In the genomic region with DNA sequence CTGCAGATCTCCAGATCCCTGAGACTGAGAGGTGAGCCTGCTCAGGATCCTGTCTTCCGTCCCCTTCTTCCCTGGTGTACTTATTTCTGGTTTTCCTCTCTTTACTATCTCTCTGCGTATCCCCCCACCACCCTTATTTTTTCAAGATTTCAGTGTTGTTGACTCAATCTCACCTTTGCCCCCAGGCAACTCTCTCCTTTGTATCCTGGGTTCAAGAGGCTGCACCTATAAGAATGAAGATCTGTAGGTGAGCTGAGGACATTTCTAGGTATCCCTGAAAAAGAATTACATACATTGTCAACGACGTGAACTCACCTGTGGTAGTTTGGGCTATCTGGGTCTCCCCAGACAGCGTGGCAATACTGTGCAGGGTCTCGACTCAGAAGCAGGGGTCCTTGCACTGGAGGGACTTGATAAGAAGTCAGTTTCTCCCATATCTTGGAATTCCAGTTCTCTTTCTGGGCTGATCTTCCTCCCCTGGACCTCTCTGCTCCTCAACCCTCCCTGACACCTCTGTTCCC, we compare ENCODE assay signal across 21 cellular contexts. TPM values are rescaled to one million over a fixed set of nuclear protein-coding genes. Genes with fewer than 3 reads are reported as not detected.
"Had no signal": no experiment of that assay in that cellular context is flagged by ENCODE, and none has a peak within 500 bp of the region (broad histone marks: within the 10 kb centered on the region; RNA-seq: fewer than 3 reads in every experiment).

No MANE protein-coding gene starts in this region.

- H3K4me3 ChIP-seq: adrenal gland, cardiac muscle cell, stomach had no signal

- DNase-seq: activated CD4-positive, alpha-beta T cell treated with anti-CD3 and anti-CD28 coated beads for 48 hours; activated CD8-positive, alpha-beta T cell treated with anti-CD3 and anti-CD28 coated beads for 36 hours; activated effector memory CD4-positive, alpha-beta T cell treated with Interleukin-2 at 50 U/mL for 16 hours; activated naive CD4-positive, alpha-beta T cell treated with anti-CD3 and anti-CD28 coated beads, Interleukin-2, amount 50 U/mL, for 16 hours; activated T-cell treated with anti-CD3 and anti-CD28 coated beads, Interleukin-2, amount 50 U/mL, for 4 hours; adrenal gland; foreskin keratinocyte; glutamatergic neuron; stimulated activated CD4-positive, alpha-beta T cell treated with anti-CD3 and anti-CD28 coated beads, Interleukin-1b, Interleukin-23, amount 100 ng/mL, for 48 hours; stomach; T-helper 2 cell had no signal

- H3K36me3 ChIP-seq: cardiac muscle cell had no signal

- H3K27me3 Mint-ChIP-seq: activated CD8-positive, alpha-beta T cell treated with anti-CD3 and anti-CD28 coated beads for 36 hours had no signal

- H3K9me3 Mint-ChIP-seq: activated CD8-positive, alpha-beta T cell treated with anti-CD3 and anti-CD28 coated beads for 36 hours; activated T-cell treated with anti-CD3 and anti-CD28 coated beads, Interleukin-2, amount 50 U/mL, for 4 hours; natural killer cell treated with Interleukin-12 subunit alpha and Interleukin-12 subunit beta and Interleukin-15 and Interleukin-18, amount 100 ng/mL, for 72 hours; WTC11 had no signal

- H3K27ac ChIP-seq: adrenal gland, cardiac muscle cell, foreskin keratinocyte, stomach had no signal

- H3K36me3 Mint-ChIP-seq: natural killer cell treated with Interleukin-12 subunit alpha and Interleukin-12 subunit beta and Interleukin-15 and Interleukin-18, amount 100 ng/mL, for 72 hours had no signal

- H3K4me3 Mint-ChIP-seq: activated CD8-positive, alpha-beta T cell treated with anti-CD3 and anti-CD28 coated beads for 36 hours; activated T-cell treated with anti-CD3 and anti-CD28 coated beads, Interleukin-2, amount 50 U/mL, for 4 hours; natural killer cell treated with Interleukin-12 subunit alpha and Interleukin-12 subunit beta and Interleukin-15 and Interleukin-18, amount 100 ng/mL, for 72 hours had no signal

- ATAC-seq: activated CD8-positive, alpha-beta T cell treated with anti-CD3 and anti-CD28 coated beads for 36 hours; activated T-cell treated with anti-CD3 and anti-CD28 coated beads, Interleukin-2, amount 50 U/mL, for 4 hours; foreskin keratinocyte had no signal

- FAIRE-seq: endothelial cell of umbilical vein, TTC549 had no signal

- H3K4me1 ChIP-seq: foreskin keratinocyte had no signal

- H3K9me3 ChIP-seq: adrenal gland, stomach had no signal

- H3K27ac Mint-ChIP-seq: activated CD8-positive, alpha-beta T cell treated with anti-CD3 and anti-CD28 coated beads for 36 hours; natural killer cell treated with Interleukin-12 subunit alpha and Interleukin-12 subunit beta and Interleukin-15 and Interleukin-18, amount 100 ng/mL, for 72 hours; WTC11 had no signal

- H3K27me3 ChIP-seq: adrenal gland, cardiac muscle cell, foreskin keratinocyte, stomach had no signal

RNA-seq across cellular contexts. Expression of a gene that starts 0.7 kb away (rescaled TPM):
- total RNA-seq: activated CD8-positive, alpha-beta T cell treated with anti-CD3 and anti-CD28 coated beads for 36 hours; activated T-cell treated with anti-CD3 and anti-CD28 coated beads, Interleukin-2, amount 50 U/mL, for 4 hours; adrenal gland; endothelial cell of umbilical vein; foreskin keratinocyte; kidney epithelial cell; liver; mesenteric fat pad; natural killer cell treated with Interleukin-12 subunit alpha and Interleukin-12 subunit beta and Interleukin-15 and Interleukin-18, amount 100 ng/mL, for 72 hours; pulmonary artery endothelial cell; stomach; ureter had no signal
- polyA plus RNA-seq: adrenal gland, cardiac muscle cell, endothelial cell of umbilical vein, foreskin keratinocyte, liver, stomach had no signal

RNA-seq across cellular contexts. Expression of a gene that starts 14.9 kb away (rescaled TPM):
- total RNA-seq: activated T-cell treated with anti-CD3 and anti-CD28 coated beads, Interleukin-2, amount 50 U/mL, for 4 hours; cardiac muscle cell; endothelial cell of umbilical vein; foreskin keratinocyte; kidney epithelial cell; mesenteric fat pad; natural killer cell treated with Interleukin-12 subunit alpha and Interleukin-12 subunit beta and Interleukin-15 and Interleukin-18, amount 100 ng/mL, for 72 hours; pulmonary artery endothelial cell; stomach; ureter; WTC11 had no signal
- polyA plus RNA-seq: cardiac muscle cell, endothelial cell of umbilical vein, foreskin keratinocyte had no signal
